Comparison of ENCODE assay signal across 8 cellular contexts in genomic region chr10:59181668-59182067, GRCh38. TPM values are rescaled to one million over a fixed set of nuclear protein-coding genes. Genes with fewer than 3 reads are reported as not detected.
DNase-seq lines count a peak whose midpoint lies in the region; ATAC-seq and TF ChIP-seq lines count a peak whose summit lies in the region.

No MANE protein-coding gene starts in this region.

- H3K27me3 ChIP-seq in lung (ENCODE audit: control insufficient read depth, insufficient read depth), result no peaks in the 10 kb centered on the region

- H3K4me1 ChIP-seq in lung (ENCODE audit: control insufficient read depth in 2 of 2, insufficient read depth in 2 of 2, low read length in 2 of 2), result peaks cover 0 to 5% of the 10 kb centered on the region in 2 donors

- WGBS in lung, 2 donors, result 20% methylated on average over 2 of the region's 2 CpGs

- H3K36me3 ChIP-seq in lung (ENCODE audit: control insufficient read depth in 2 of 2, insufficient read depth in 2 of 2, low read length in 2 of 2), result no peaks in the 10 kb centered on the region

- peak; percentile 59 for DNase-seq in EH (ENCODE audit: low read depth)
- DNase-seq in HEK293T (ENCODE audit: extremely low spot score), result peak; percentile 56
- peak; percentile 23 for DNase-seq in NCI-H226
- DNase-seq in cardiac fibroblast (ENCODE audit: low read depth in 2 of 2), result peak; percentile 76 to 80
- DNase-seq in lung (ENCODE audit: low spot score), result no peak
- DNase-seq in UCSD-AML1 (lab: John Stamatoyannopoulos, UW; ENCODE audit: unreplicated experiment), result no peak
- no peak for DNase-seq in cortex of kidney (lab: John Stamatoyannopoulos, UW)

- peak; percentile 58 for TF ChIP-seq CTCF in cardiac fibroblast (IDR thresholded peaks at IDR 0.05; ENCODE audit: low read depth, low read length)
- TF ChIP-seq CTCF in lung (IDR thresholded peaks at IDR 0.05; ENCODE audit: control extremely low read depth, extremely low read depth), result no peak

- no peak overlapping the region for H3K27ac ChIP-seq in lung (ENCODE audit: low read depth in 1 of 2, low read length in 1 of 2)

- ATAC-seq in lung (ENCODE audit: insufficient read depth, low FRiP score) (peak; percentile 62), GM21529 (IDR thresholded peaks at IDR 0.05; ENCODE audit: unreplicated experiment) (no peak)

- H3K4me3 ChIP-seq in cardiac fibroblast (replicated peaks in 1 of 2; ENCODE audit: low read depth in 2 of 2, low read length in 2 of 2) (no peak overlapping the region), lung (no peak overlapping the region)

- CTCF ChIA-PET in HEK293T (lab: Yijun Ruan, JAX), result no interaction called here

- H3K9me3 ChIP-seq in lung (ENCODE audit: control insufficient read depth in 2 of 2, insufficient read depth in 1 of 2, low read length in 1 of 2), result no peaks in the 10 kb centered on the region

- POLR2A ChIA-PET in HEK293T (lab: Yijun Ruan, JAX), result no interaction called here

TF ChIP-seq in HEK293T, 16 proteins besides CTCF, POLR2A, EP300 and RAD21:
- no peak for TF ChIP-seq L3MBTL2 (conservative IDR thresholded peaks at IDR 0.05)
- TF ChIP-seq LEF1 (IDR thresholded peaks at IDR 0.05; ENCODE audit: borderline replicate concordance), result 0 out of 2 replicates have a peak, but pooled peaks have one; percentile 25

RNA-seq across cellular contexts. Expression of gene PHYHIPL, which starts 5.2 kb away (rescaled TPM):
- under 1 TPM; 0.11 to 0.25 TPM for total RNA-seq in lung
- polyA plus RNA-seq in lung, result under 1 TPM; 0.02 to 0.04 TPM

Comparison
In these comparisons a context has a peak if more than half of its experiments do, and no peak if none do; other contexts are left out.
1. DNase-seq: peak in EH (single experiment), HEK293T (single experiment), NCI-H226 (single experiment) and cardiac fibroblast (2 of 2); none in lung (single experiment), UCSD-AML1 (single experiment) and cortex of kidney (single experiment).